In genomic region chr11:64842851-64843841, GRCh38 we compare ENCODE assay signal across 9 cellular contexts. TPM values are rescaled to one million over a fixed set of nuclear protein-coding genes. Genes with fewer than 3 reads are reported as not detected.
A peak's percentile ranks its signal among the peaks of the same experiment; 100 is the strongest.
DNase-seq lines count a peak whose midpoint lies in the region; ATAC-seq and TF ChIP-seq lines count a peak whose summit lies in the region.
"Had no signal": no experiment of that assay in that cellular context is flagged by ENCODE, and none has a peak within 500 bp of the region (broad histone marks: within the 10 kb centered on the region; RNA-seq: fewer than 3 reads in every experiment).

No MANE protein-coding gene starts in this region.

- no peaks in the 10 kb centered on the region for H3K27me3 Mint-ChIP-seq in CD8-positive, alpha-beta T cell (ENCODE audit: low read depth)
- H3K27me3 Mint-ChIP-seq in MCF 10A (ENCODE audit: insufficient read depth, unreplicated experiment) = no peaks in the 10 kb centered on the region
- no peaks in the 10 kb centered on the region for H3K27me3 Mint-ChIP-seq in naive thymus-derived CD4-positive, alpha-beta T cell

- H3K27me3 ChIP-seq in CD8-positive, alpha-beta T cell (ENCODE audit: insufficient read depth, low read length) = no peaks in the 10 kb centered on the region
- no peaks in the 10 kb centered on the region for H3K27me3 ChIP-seq in HUES6 (ENCODE audit: control insufficient read depth, insufficient read depth, low read length)
- no peaks in the 10 kb centered on the region for H3K27me3 ChIP-seq in naive thymus-derived CD4-positive, alpha-beta T cell (ENCODE audit: control insufficient read depth in 2 of 2, insufficient read depth in 2 of 2, low read length in 2 of 2)

- no TSS peak for BruUV-seq in MCF 10A (replicated peaks; lab: Mats Ljungman, UMichigan)

- intact Hi-C loops in CD8-positive, alpha-beta T cell (cut with DNase I, micrococcal nuclease) = loop anchor here (5.0 to 10.0 kb wide), 3 partner anchors 56 to 472 kb away; partner anchors contain the start of genes CDC42EP2 (in 1 of the 2), TM7SF2 (in 1 of the 2) and ZNHIT2 (in 1 of the 2)
- intact Hi-C loops in MCF 10A (cut with micrococcal nuclease) = loop anchor here (1.0 to 2.0 kb wide), 2 partner anchors 32 to 56 kb away; partner anchors contain the start of gene MEN1
- intact Hi-C loops in naive thymus-derived CD4-positive, alpha-beta T cell (cut with micrococcal nuclease) = loop anchor here in 1 of 2 donors (10.0 kb wide), 1 partner anchor 242 kb away; the partner anchor contains the start of genes CDCA5 and ZFPL1

- no peaks in the 10 kb centered on the region for H3K9me3 ChIP-seq in CD8-positive, alpha-beta T cell (ENCODE audit: low read length)
- H3K9me3 ChIP-seq in HUES6 (ENCODE audit: control insufficient read depth, insufficient read depth, low read depth, low read length) = no peaks in the 10 kb centered on the region
- H3K9me3 ChIP-seq in naive thymus-derived CD4-positive, alpha-beta T cell (ENCODE audit: control insufficient read depth in 2 of 3, low read length in 3 of 3) = no peaks in the 10 kb centered on the region

- no peak overlapping the region for H3K27ac ChIP-seq in CD8-positive, alpha-beta T cell (ENCODE audit: low read depth, low read length)
- peak overlapping the region; percentile 52; the same call in 1 of the 2 replicates for H3K27ac ChIP-seq in HUES6 (ENCODE audit: low read depth, low read length)
- H3K27ac ChIP-seq in naive thymus-derived CD4-positive, alpha-beta T cell (ENCODE audit: low read depth, low read length) = no peak overlapping the region

- H3K4me3 ChIP-seq in CD8-positive, alpha-beta T cell (ENCODE audit: low read depth, low read length) = peak overlapping the region; percentile 58
- H3K4me3 ChIP-seq in HUES6 (ENCODE audit: low read depth, low read length) = peak overlapping the region; percentile 84
- H3K4me3 ChIP-seq in naive thymus-derived CD4-positive, alpha-beta T cell (ENCODE audit: low read length) = no peak overlapping the region

- CTCF ChIA-PET in CD8-positive, alpha-beta T cell (lab: Charles Lee) = interaction anchor here (0.9 to 35.6 kb wide), 8 partner anchors 9 to 172 kb away, joined by 3 to 1398 read pairs (median 3); partner anchors contain the start of gene EHD1
- CTCF ChIA-PET in MCF 10A (lab: Yijun Ruan, JAX) = interaction anchor here (0.6 to 15.7 kb wide), 12 partner anchors 8 to 514 kb away, joined by 3 to 286 read pairs (median 4); partner anchors contain the start of genes ARL2 and EHD1
- CTCF ChIA-PET in naive thymus-derived CD4-positive, alpha-beta T cell (lab: Charles Lee) = interaction anchor here (0.8 to 29.8 kb wide), 7 partner anchors 16 to 154 kb away, joined by 3 to 945 read pairs (median 5); partner anchors contain the start of genes EHD1, MEN1 and RASGRP2

- no peak for DNase-seq in CD8-positive, alpha-beta T cell
- peak; percentile 89 for DNase-seq in MCF 10A (ENCODE audit: unreplicated experiment)
- no peak for DNase-seq in naive thymus-derived CD4-positive, alpha-beta T cell
- DNase-seq in stimulated activated CD4-positive, alpha-beta T cell treated with anti-CD3 and anti-CD28 coated beads, Interleukin-15, amount 100 ng/mL, for 24 hours = no peak
- DNase-seq in foreskin melanocyte = no peak
- DNase-seq in HuH-7.5 (ENCODE audit: low spot score) = no peak
- DNase-seq: activated CD4-positive, CD25-positive, alpha-beta regulatory T cell treated with anti-CD3 and anti-CD28 coated beads, Interleukin-2, amount 50 U/mL, for 72 hours had no signal

- H3K4me3 Mint-ChIP-seq in CD8-positive, alpha-beta T cell = peak overlapping the region; percentile 88
- peak overlapping the region; percentile 77 for H3K4me3 Mint-ChIP-seq in MCF 10A (ENCODE audit: unreplicated experiment)
- peak overlapping the region; percentile 79 to 95 (median 86) for H3K4me3 Mint-ChIP-seq in naive thymus-derived CD4-positive, alpha-beta T cell

- peak overlapping the region; percentile 30 for H3K9ac ChIP-seq in HUES6 (ENCODE audit: low read length)

- peaks cover 28% of the 10 kb centered on the region for H3K4me1 ChIP-seq in CD8-positive, alpha-beta T cell (ENCODE audit: insufficient read depth, low read length)
- peaks cover 28% of the 10 kb centered on the region for H3K4me1 ChIP-seq in HUES6 (ENCODE audit: control insufficient read depth, insufficient read depth, low read length)
- H3K4me1 ChIP-seq in naive thymus-derived CD4-positive, alpha-beta T cell (ENCODE audit: control insufficient read depth in 2 of 2, insufficient read depth in 2 of 2, low read length in 2 of 2) = peaks cover 11 to 25% of the 10 kb centered on the region in 2 donors

- no peaks in the 10 kb centered on the region for H3K9me3 Mint-ChIP-seq in CD8-positive, alpha-beta T cell
- no peaks in the 10 kb centered on the region for H3K9me3 Mint-ChIP-seq in MCF 10A (ENCODE audit: unreplicated experiment)
- peaks cover 0 to 2% (median 0%) of the 10 kb centered on the region in 11 donors for H3K9me3 Mint-ChIP-seq in naive thymus-derived CD4-positive, alpha-beta T cell

- peaks cover 11% of the 10 kb centered on the region for H3K36me3 Mint-ChIP-seq in CD8-positive, alpha-beta T cell
- H3K36me3 Mint-ChIP-seq in MCF 10A (ENCODE audit: insufficient read depth, unreplicated experiment) = peaks cover 24% of the 10 kb centered on the region
- H3K36me3 Mint-ChIP-seq in naive thymus-derived CD4-positive, alpha-beta T cell = peaks cover 0 to 3% (median 0%) of the 10 kb centered on the region in 5 donors

- H3K27ac Mint-ChIP-seq in CD8-positive, alpha-beta T cell = no peak overlapping the region
- H3K27ac Mint-ChIP-seq in MCF 10A (ENCODE audit: low read depth, unreplicated experiment) = peak overlapping the region; percentile 29
- peak overlapping the region in 7 of 9 donors; percentile 28 to 86 (median 66) for H3K27ac Mint-ChIP-seq in naive thymus-derived CD4-positive, alpha-beta T cell

- no peak for ATAC-seq in CD8-positive, alpha-beta T cell
- ATAC-seq in naive thymus-derived CD4-positive, alpha-beta T cell = no peak
- no peak for ATAC-seq in GM21723 (IDR thresholded peaks at IDR 0.05; ENCODE audit: unreplicated experiment)

- no peaks in the 10 kb centered on the region for H3K36me3 ChIP-seq in CD8-positive, alpha-beta T cell (ENCODE audit: insufficient read depth, low read length)
- H3K36me3 ChIP-seq in HUES6 (ENCODE audit: control insufficient read depth, insufficient read depth, low read length) = peaks cover 24% of the 10 kb centered on the region
- peaks cover 0 to 25% (median 0%) of the 10 kb centered on the region in 3 experiments for H3K36me3 ChIP-seq in naive thymus-derived CD4-positive, alpha-beta T cell (ENCODE audit: control insufficient read depth in 2 of 3, insufficient read depth in 3 of 3, low read length in 3 of 3)

- H3K4me1 Mint-ChIP-seq in CD8-positive, alpha-beta T cell (ENCODE audit: low read depth) = peaks cover 26% of the 10 kb centered on the region
- H3K4me1 Mint-ChIP-seq in MCF 10A (ENCODE audit: insufficient read depth, unreplicated experiment) = peaks cover 28% of the 10 kb centered on the region
- peaks cover 19 to 30% (median 23%) of the 10 kb centered on the region in 7 donors for H3K4me1 Mint-ChIP-seq in naive thymus-derived CD4-positive, alpha-beta T cell

- POLR2A ChIA-PET in CD8-positive, alpha-beta T cell (lab: Charles Lee) = interaction anchor here (1.5 to 23.9 kb wide), 3 partner anchors 33 to 64 kb away, joined by 4 to 810 read pairs (median 20); partner anchors contain the start of genes EHD1 and MEN1
- POLR2A ChIA-PET in MCF 10A (lab: Yijun Ruan, JAX) = interaction anchor here (0.5 to 2.4 kb wide), 21 partner anchors 8 to 937 kb away, joined by 3 to 21 read pairs (median 4); partner anchors contain the start of genes CAPN1, EHD1, FAU and MAP4K2
- POLR2A ChIA-PET in naive thymus-derived CD4-positive, alpha-beta T cell (lab: Charles Lee) = interaction anchor here (0.6 to 29.3 kb wide), 8 partner anchors 21 to 98 kb away, joined by 3 to 1324 read pairs (median 6); partner anchors contain the start of genes EHD1, MEN1, RASGRP2 and SF1

- TF ChIP-seq CTCF in CD8-positive, alpha-beta T cell (IDR thresholded peaks at IDR 0.05) = no peak
- no peak for TF ChIP-seq CTCF in MCF 10A (IDR thresholded peaks at IDR 0.05; ENCODE audit: unreplicated experiment)

RNA-seq across cellular contexts. Expression of gene CDC42BPG, which starts 1.3 kb away (rescaled TPM):
- 1 to 10 TPM; 6.5 to 7.9 TPM for total RNA-seq in CD8-positive, alpha-beta T cell
- 3.0 and 3.7 TPM in 2 replicates for total RNA-seq in MCF 10A (2022)
- 1 to 10 TPM in 4 of 5 experiments, under 1 TPM in 1; 0.22 to 9.2 (median 8.1) TPM for total RNA-seq in naive thymus-derived CD4-positive, alpha-beta T cell
- polyA plus RNA-seq in naive thymus-derived CD4-positive, alpha-beta T cell = under 1 TPM; 0.27 to 0.47 TPM

RNA-seq across cellular contexts. Expression of gene MEN1, which starts 32.8 kb away (rescaled TPM):
- 10 to 100 TPM; 17.6 to 19.1 TPM for total RNA-seq in CD8-positive, alpha-beta T cell
- 29.2 and 33.1 TPM in 2 replicates for total RNA-seq in MCF 10A (2022)
- total RNA-seq in naive thymus-derived CD4-positive, alpha-beta T cell = 10 to 100 TPM; 25.7 to 46.4 (median 38.0) TPM
- polyA plus RNA-seq in naive thymus-derived CD4-positive, alpha-beta T cell = 10 to 100 TPM; 33.8 to 54.9 TPM

RNA-seq across cellular contexts. Expression of gene EHD1, which starts 35.3 kb away (rescaled TPM):
- total RNA-seq in CD8-positive, alpha-beta T cell = 100 to 1,000 TPM; 187 to 212 TPM
- total RNA-seq in MCF 10A (2022) = 67.9 and 80.6 TPM in 2 replicates
- 100 to 1,000 TPM; 124 to 263 (median 208) TPM for total RNA-seq in naive thymus-derived CD4-positive, alpha-beta T cell
- polyA plus RNA-seq in naive thymus-derived CD4-positive, alpha-beta T cell = 100 to 1,000 TPM; 102 to 141 TPM

RNA-seq across cellular contexts. Expression of gene MAP4K2, which starts 40.1 kb away (rescaled TPM):
- 10 to 100 TPM; 56.2 to 60.1 TPM for total RNA-seq in CD8-positive, alpha-beta T cell
- 4.9 and 6.8 TPM in 2 replicates for total RNA-seq in MCF 10A (2022)
- 100 to 1,000 TPM in 2 of 5 experiments, 10 to 100 TPM in 3; 75.2 to 130 (median 84.3) TPM for total RNA-seq in naive thymus-derived CD4-positive, alpha-beta T cell
- 10 to 100 TPM; 40.7 to 63.0 TPM for polyA plus RNA-seq in naive thymus-derived CD4-positive, alpha-beta T cell
